Comparison of ENCODE assay signal across 1 cellular context in genomic region chr10:116120688-116121087, GRCh38.
TF ChIP-seq lines count a peak whose summit lies in the region.

No MANE protein-coding gene starts in this region.

TF ChIP-seq in HCT116, 20 proteins besides CTCF, POLR2A, EP300 and RAD21 (continued from another document):
- TF ChIP-seq REST (IDR thresholded peaks at IDR 0.05; ENCODE audit: low read depth): no peak
- no peak for TF ChIP-seq ZFX (IDR thresholded peaks at IDR 0.05)
